ENCODE assay signal across 8 cellular contexts in genomic region chr1:156625436-156626078, GRCh38.
DNase-seq lines count a peak whose midpoint lies in the region; ATAC-seq lines count a peak whose summit lies in the region.

No MANE protein-coding gene starts in this region.

- no peak for ATAC-seq in HG03280 (IDR thresholded peaks at IDR 0.05; ENCODE audit: unreplicated experiment)

- no peaks in the 10 kb centered on the region for H3K9me3 ChIP-seq in duodenal mucosa (ENCODE audit: control insufficient read depth in 1 of 2, low read length in 2 of 2)

- H3K4me3 ChIP-seq in duodenal mucosa (ENCODE audit: low read depth in 1 of 2, low read length in 2 of 2), result peak overlapping the region; percentile 42 to 65

- DNase-seq in EL (peak; percentile 36), NAMALWA (ENCODE audit: low spot score) (peak; percentile 74), medulla oblongata (ENCODE audit: extremely low spot score) (peak; percentile 77)
- peak; percentile 68 to 74 for DNase-seq in activated CD4-positive, alpha-beta T cell treated with anti-CD3 and anti-CD28 coated beads, Interleukin-2, amount 50 U/mL, for 48 hours
- peak; percentile 58 for DNase-seq in stimulated activated CD8-positive, alpha-beta memory T cell treated with anti-CD3 and anti-CD28 coated beads, Interleukin-4, amount 100 ng/mL, for 24 hours (ENCODE audit: low read depth)
- DNase-seq in NK-92 treated with Interleukin-12 subunit alpha and Interleukin-12 subunit beta, amount 100 ng/mL, for 24 hours (lab: John Stamatoyannopoulos, UW), result no peak

- H3K36me3 ChIP-seq in duodenal mucosa (ENCODE audit: control insufficient read depth in 1 of 2, insufficient read depth in 2 of 2, low read length in 2 of 2), result no peaks in the 10 kb centered on the region

- H3K9ac ChIP-seq in duodenal mucosa (ENCODE audit: low read depth in 1 of 2, low read length in 2 of 2), result peak overlapping the region in 1 of 2 donors; percentile 43

- H3K27me3 ChIP-seq in duodenal mucosa (ENCODE audit: control insufficient read depth in 1 of 2, insufficient read depth in 2 of 2, low read length in 2 of 2), result peaks cover 31 to 36% of the 10 kb centered on the region in 2 donors

- no peak overlapping the region for H3K27ac ChIP-seq in duodenal mucosa (ENCODE audit: low read depth, low read length)

- H3K4me1 ChIP-seq in duodenal mucosa (ENCODE audit: control insufficient read depth in 1 of 2, insufficient read depth in 2 of 2, low read length in 2 of 2), result peaks cover 19 to 30% of the 10 kb centered on the region in 2 donors
